ENCODE assay signal across 11 cellular contexts in the genomic region with DNA sequence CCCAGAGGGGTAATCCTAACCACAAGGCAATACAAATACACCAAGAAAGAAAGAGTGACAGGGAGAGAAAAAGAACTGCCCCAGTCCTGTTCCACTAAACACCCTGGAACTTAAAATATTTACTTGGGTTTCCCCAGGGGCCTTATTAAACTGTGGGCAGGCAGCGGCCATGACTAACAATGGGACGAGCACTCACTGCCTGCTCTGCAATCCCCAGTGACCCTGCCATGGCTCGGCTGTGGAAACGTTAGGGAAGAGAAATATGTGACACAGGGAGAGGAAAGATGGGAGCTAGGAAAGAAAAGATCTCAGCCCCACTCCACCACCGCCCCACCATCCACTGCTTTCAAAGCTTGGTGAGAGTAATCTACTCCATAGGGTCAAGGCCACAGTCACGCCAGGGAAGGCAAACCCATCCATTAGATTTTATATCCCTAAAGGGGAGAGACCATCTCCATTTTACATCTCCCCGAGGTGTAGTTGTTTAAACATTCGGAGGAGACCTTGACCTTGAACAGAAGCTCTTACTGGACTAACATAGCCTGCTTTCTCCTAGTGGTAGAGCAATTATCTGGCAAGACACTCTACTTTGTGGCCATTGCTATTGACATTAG.
A peak's percentile ranks its signal among the peaks of the same experiment; 100 is the strongest.
DNase-seq lines count a peak whose midpoint lies in the region; ATAC-seq and TF ChIP-seq lines count a peak whose summit lies in the region.
"Had no signal": no experiment of that assay in that cellular context is flagged by ENCODE, and none has a peak within 500 bp of the region (broad histone marks: within the 10 kb centered on the region; RNA-seq: fewer than 3 reads in every experiment).

No MANE protein-coding gene starts in this region.

- H3K27ac ChIP-seq in upper lobe of left lung: no peak overlapping the region

- ATAC-seq in GM18868 (IDR thresholded peaks at IDR 0.05; ENCODE audit: unreplicated experiment): peak; percentile 69
- no peak for ATAC-seq in upper lobe of left lung (ENCODE audit: low FRiP score in 2 of 2)
- ATAC-seq: stimulated activated naive B cell treated with anti-CD40 and anti-IgM and Interleukin-4, amounts not matched to agents 10 μg/mL and 1 μg/mL and 100 μg/mL, for 72 hours had no signal

- H3K36me3 Mint-ChIP-seq in activated naive CD8-positive, alpha-beta T cell treated with anti-CD3 and anti-CD28 coated beads for 36 hours: no peaks in the 10 kb centered on the region
- H3K36me3 Mint-ChIP-seq: stimulated activated naive B cell treated with anti-CD40 and anti-IgM and Interleukin-4, amounts not matched to agents 10 μg/mL and 1 μg/mL and 100 μg/mL, for 72 hours had no signal

- H3K4me1 ChIP-seq in upper lobe of left lung: no peaks in the 10 kb centered on the region

- no peaks in the 10 kb centered on the region for H3K36me3 ChIP-seq in upper lobe of left lung

- 73 to 75% methylated on average over 8 of the region's 8 CpGs for WGBS in upper lobe of left lung, 2 donors

- H3K4me1 Mint-ChIP-seq in activated naive CD8-positive, alpha-beta T cell treated with anti-CD3 and anti-CD28 coated beads for 36 hours: no peaks in the 10 kb centered on the region
- H3K4me1 Mint-ChIP-seq: stimulated activated naive B cell treated with anti-CD40 and anti-IgM and Interleukin-4, amounts not matched to agents 10 μg/mL and 1 μg/mL and 100 μg/mL, for 72 hours had no signal

- H3K27me3 Mint-ChIP-seq in activated naive CD8-positive, alpha-beta T cell treated with anti-CD3 and anti-CD28 coated beads for 36 hours: no peaks in the 10 kb centered on the region

- H3K4me3 ChIP-seq in upper lobe of left lung: no peak overlapping the region

- DNase-seq in A172 (ENCODE audit: low spot score) (peak; percentile 73), NCI-H526 (lab: John Stamatoyannopoulos, UW) (peak; percentile 59 to 75), fibroblast of gingiva (ENCODE audit: low read depth) (peak; percentile 59), NCI-H345 treated with DMSO at 0.1 percent for 48 hours (lab: John Stamatoyannopoulos, UW; ENCODE audit: unreplicated experiment) (no peak), upper lobe of left lung (no peak), C1 segment of cervical spinal cord (lab: John Stamatoyannopoulos, UW) (no peak)
- DNase-seq in activated naive CD8-positive, alpha-beta T cell treated with anti-CD3 and anti-CD28 coated beads for 36 hours: no peak
- DNase-seq: MM.1S; stimulated activated naive B cell treated with anti-CD40 and anti-IgM and Interleukin-4, amounts not matched to agents 10 μg/mL and 1 μg/mL and 100 μg/mL, for 72 hours; SW 1271 had no signal

- H3K27me3 ChIP-seq in upper lobe of left lung: no peaks in the 10 kb centered on the region

- no peak for TF ChIP-seq EP300 in upper lobe of left lung (IDR thresholded peaks at IDR 0.05)

- no peak overlapping the region for H3K27ac Mint-ChIP-seq in activated naive CD8-positive, alpha-beta T cell treated with anti-CD3 and anti-CD28 coated beads for 36 hours
- H3K27ac Mint-ChIP-seq: stimulated activated naive B cell treated with anti-CD40 and anti-IgM and Interleukin-4, amounts not matched to agents 10 μg/mL and 1 μg/mL and 100 μg/mL, for 72 hours had no signal

- H3K4me3 Mint-ChIP-seq in activated naive CD8-positive, alpha-beta T cell treated with anti-CD3 and anti-CD28 coated beads for 36 hours: no peak overlapping the region
- H3K4me3 Mint-ChIP-seq: stimulated activated naive B cell treated with anti-CD40 and anti-IgM and Interleukin-4, amounts not matched to agents 10 μg/mL and 1 μg/mL and 100 μg/mL, for 72 hours had no signal

- no peaks in the 10 kb centered on the region for H3K9me3 ChIP-seq in upper lobe of left lung

- TF ChIP-seq POLR2A in upper lobe of left lung (IDR thresholded peaks at IDR 0.05): no peak

- no peak for TF ChIP-seq CTCF in upper lobe of left lung (IDR thresholded peaks at IDR 0.05)

- H3K9me3 Mint-ChIP-seq in activated naive CD8-positive, alpha-beta T cell treated with anti-CD3 and anti-CD28 coated beads for 36 hours: no peaks in the 10 kb centered on the region
- H3K9me3 Mint-ChIP-seq: stimulated activated naive B cell treated with anti-CD40 and anti-IgM and Interleukin-4, amounts not matched to agents 10 μg/mL and 1 μg/mL and 100 μg/mL, for 72 hours had no signal

Comparison
In these comparisons a context has a peak if more than half of its experiments do, and no peak if none do; other contexts are left out.
1. DNase-seq: peak in A172 (single experiment), NCI-H526 (2 of 2) and fibroblast of gingiva (single experiment); none in activated naive CD8-positive, alpha-beta T cell treated with anti-CD3 and anti-CD28 coated beads for 36 hours (single experiment), NCI-H345 treated with DMSO at 0.1 percent for 48 hours (single experiment), upper lobe of left lung (0 of 2) and C1 segment of cervical spinal cord (0 of 14).